In the genomic region with DNA sequence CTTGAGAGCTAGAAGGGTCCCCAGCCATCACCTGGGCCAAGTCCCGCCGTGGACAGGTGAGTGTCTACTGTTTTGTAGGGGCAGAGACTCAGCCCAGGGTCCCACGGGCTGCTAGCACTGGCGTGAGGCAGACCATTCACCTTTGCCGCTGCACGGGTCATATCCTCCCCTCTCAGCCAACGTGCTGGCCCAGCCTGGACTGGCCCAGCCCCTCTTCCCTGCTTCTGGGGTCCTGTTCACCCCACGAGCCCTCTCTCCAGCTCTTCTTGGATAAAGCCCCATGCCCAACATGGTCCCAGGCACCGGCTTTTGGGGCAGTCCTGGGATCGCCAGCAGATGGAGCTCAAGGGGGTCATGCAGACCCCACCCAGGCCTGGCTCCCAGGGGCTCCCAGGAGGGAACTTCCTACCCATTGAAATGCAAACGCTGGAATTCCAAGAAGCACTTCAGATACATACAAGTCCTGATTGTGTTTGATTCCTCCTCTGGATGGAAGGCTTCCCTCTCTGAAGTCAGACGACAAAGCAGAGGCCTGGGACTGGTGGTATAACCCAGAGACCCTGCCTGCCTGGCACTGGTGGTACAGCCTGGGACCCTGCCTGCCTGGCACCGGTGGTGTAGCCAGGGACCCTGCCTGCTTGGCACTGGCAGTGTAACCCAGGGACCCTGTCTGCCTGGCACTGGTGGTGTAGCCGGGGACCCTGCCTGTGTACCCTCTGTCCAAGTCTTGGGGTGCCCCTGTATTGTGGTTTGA, we compare ENCODE assay signal across 1 cellular context.
TF ChIP-seq lines count a peak whose summit lies in the region.

No MANE protein-coding gene starts in this region.

TF ChIP-seq in HepG2, 621 proteins besides CTCF, POLR2A, EP300 and RAD21:
- TF ChIP-seq ZNF264 (CRISPR knock-in tag; IDR thresholded peaks at IDR 0.05) (no peak), ZNF841 (CRISPR knock-in tag; IDR thresholded peaks at IDR 0.05; ENCODE audit: borderline replicate concordance) (no peak), RARG (CRISPR knock-in tag; IDR thresholded peaks at IDR 0.05; ENCODE audit: low read depth) (no peak), SKIL (CRISPR knock-in tag; IDR thresholded peaks at IDR 0.05; ENCODE audit: borderline replicate concordance) (no peak), FUBP1 (CRISPR knock-in tag; IDR thresholded peaks at IDR 0.05; ENCODE audit: borderline replicate concordance) (no peak), HNF1A (IDR thresholded peaks at IDR 0.05; ENCODE audit: low read depth) (no peak), HNF1A (CRISPR knock-in tag; IDR thresholded peaks at IDR 0.05; ENCODE audit: borderline replicate concordance) (no peak), HIVEP1 (CRISPR knock-in tag; IDR thresholded peaks at IDR 0.05) (no peak), ESRRA (CRISPR knock-in tag; IDR thresholded peaks at IDR 0.05; ENCODE audit: low read depth) (no peak), U2AF1 (optimal IDR thresholded peaks at IDR 0.05; ENCODE audit: low read depth, low read length) (no peak), ZBTB7A (CRISPR knock-in tag; IDR thresholded peaks at IDR 0.05) (no peak), MLLT10 (CRISPR knock-in tag; IDR thresholded peaks at IDR 0.05) (no peak), SSRP1 (CRISPR knock-in tag; IDR thresholded peaks at IDR 0.05) (no peak), ZNF564 (CRISPR knock-in tag; IDR thresholded peaks at IDR 0.05) (no peak), ZBTB8A (CRISPR knock-in tag; IDR thresholded peaks at IDR 0.05; ENCODE audit: borderline replicate concordance, low read depth) (no peak), PHF5A (CRISPR knock-in tag; IDR thresholded peaks at IDR 0.05; ENCODE audit: low read depth, unreplicated experiment) (no peak)
- TF ChIP-seq, protein P1, sequence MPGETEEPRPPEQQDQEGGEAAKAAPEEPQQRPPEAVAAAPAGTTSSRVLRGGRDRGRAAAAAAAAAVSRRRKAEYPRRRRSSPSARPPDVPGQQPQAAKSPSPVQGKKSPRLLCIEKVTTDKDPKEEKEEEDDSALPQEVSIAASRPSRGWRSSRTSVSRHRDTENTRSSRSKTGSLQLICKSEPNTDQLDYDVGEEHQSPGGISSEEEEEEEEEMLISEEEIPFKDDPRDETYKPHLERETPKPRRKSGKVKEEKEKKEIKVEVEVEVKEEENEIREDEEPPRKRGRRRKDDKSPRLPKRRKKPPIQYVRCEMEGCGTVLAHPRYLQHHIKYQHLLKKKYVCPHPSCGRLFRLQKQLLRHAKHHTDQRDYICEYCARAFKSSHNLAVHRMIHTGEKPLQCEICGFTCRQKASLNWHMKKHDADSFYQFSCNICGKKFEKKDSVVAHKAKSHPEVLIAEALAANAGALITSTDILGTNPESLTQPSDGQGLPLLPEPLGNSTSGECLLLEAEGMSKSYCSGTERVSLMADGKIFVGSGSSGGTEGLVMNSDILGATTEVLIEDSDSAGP (CRISPR knock-in tag; IDR thresholded peaks at IDR 0.05; ENCODE audit: borderline replicate concordance): no peak
- TF ChIP-seq, protein P2, sequence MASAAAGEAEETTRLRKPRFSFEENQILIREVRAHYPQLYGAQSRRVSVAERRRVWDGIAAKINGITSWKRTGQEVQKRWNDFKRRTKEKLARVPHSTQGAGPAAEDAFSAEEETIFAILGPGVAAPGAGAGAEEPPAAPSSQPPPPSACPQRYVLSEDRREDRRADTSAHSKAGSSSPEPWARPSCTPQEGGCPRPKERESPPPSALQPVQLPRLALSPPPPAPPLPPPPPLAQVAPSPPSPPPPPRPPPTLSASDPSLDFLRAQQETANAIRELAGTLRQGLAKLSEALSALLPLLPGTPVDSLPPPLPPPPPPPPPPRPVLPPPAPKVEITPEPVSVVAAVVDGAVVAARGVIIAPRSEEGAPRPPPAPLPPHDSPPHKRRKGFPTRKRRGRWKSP (CRISPR knock-in tag; IDR thresholded peaks at IDR 0.05): no peak
